1 cellular context compared by ENCODE assay signal in the genomic region with DNA sequence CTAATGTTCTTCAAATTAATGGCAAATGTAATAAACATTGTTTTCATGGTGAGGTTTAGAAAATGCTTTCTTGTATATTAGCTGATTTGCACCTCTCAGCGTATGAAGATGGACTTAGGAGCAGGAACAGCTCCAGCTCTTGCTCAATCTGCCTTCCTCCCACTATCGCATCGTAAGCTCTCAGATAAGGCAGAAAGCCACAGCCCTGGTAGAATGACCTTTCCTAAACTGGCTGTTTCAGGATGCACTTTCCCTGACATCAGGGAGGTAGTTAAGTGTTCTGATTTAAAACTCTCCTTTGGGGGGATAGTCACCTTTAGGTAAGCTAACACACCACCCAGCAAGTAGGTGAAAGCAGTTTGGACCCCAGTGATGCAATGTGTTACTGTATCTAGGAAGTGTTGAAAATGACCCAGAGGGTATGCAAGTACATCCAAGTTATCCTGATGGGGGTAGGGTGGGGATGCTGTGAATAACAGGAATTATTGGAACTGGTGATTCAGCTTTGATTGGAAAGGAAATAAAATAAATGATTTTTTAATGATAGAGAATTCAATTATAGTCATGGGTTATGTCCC.
A peak's percentile ranks its signal among the peaks of the same experiment; 100 is the strongest.
TF ChIP-seq lines count a peak whose summit lies in the region.

No MANE protein-coding gene starts in this region.

TF ChIP-seq in K562, 482 proteins besides CTCF, POLR2A, EP300 and RAD21 (continued from another document):
- TF ChIP-seq, protein P1, sequence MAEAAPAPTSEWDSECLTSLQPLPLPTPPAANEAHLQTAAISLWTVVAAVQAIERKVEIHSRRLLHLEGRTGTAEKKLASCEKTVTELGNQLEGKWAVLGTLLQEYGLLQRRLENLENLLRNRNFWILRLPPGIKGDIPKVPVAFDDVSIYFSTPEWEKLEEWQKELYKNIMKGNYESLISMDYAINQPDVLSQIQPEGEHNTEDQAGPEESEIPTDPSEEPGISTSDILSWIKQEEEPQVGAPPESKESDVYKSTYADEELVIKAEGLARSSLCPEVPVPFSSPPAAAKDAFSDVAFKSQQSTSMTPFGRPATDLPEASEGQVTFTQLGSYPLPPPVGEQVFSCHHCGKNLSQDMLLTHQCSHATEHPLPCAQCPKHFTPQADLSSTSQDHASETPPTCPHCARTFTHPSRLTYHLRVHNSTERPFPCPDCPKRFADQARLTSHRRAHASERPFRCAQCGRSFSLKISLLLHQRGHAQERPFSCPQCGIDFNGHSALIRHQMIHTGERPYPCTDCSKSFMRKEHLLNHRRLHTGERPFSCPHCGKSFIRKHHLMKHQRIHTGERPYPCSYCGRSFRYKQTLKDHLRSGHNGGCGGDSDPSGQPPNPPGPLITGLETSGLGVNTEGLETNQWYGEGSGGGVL (CRISPR knock-in tag; IDR thresholded peaks at IDR 0.05), result no peak
- TF ChIP-seq TCF3 (CRISPR knock-in tag; IDR thresholded peaks at IDR 0.05) (0 out of 2 replicates have a peak, but pooled peaks have one; percentile 14), ZNF253 (CRISPR knock-in tag; conservative IDR thresholded peaks at IDR 0.05) (no peak), FOSL1 (tag; conservative IDR thresholded peaks at IDR 0.05) (no peak), TEAD4 (IDR thresholded peaks at IDR 0.05; ENCODE audit: low read length) (peak; percentile 39; the same call in 1 of the 2 replicates), TEAD4 (CRISPR knock-in tag; IDR thresholded peaks at IDR 0.05; ENCODE audit: borderline replicate concordance) (no peak), ZNF583 (CRISPR knock-in tag; IDR thresholded peaks at IDR 0.05) (no peak), CREM (IDR thresholded peaks at IDR 0.05; ENCODE audit: low read depth) (peak; percentile 49; the same call in 1 of the 2 replicates), ZFP30 (CRISPR knock-in tag; IDR thresholded peaks at IDR 0.05; ENCODE audit: borderline replicate concordance) (no peak), SMARCA4 (IDR thresholded peaks at IDR 0.05) (0 out of 2 replicates have a peak, but pooled peaks have one; percentile 25), CBFA2T3 (IDR thresholded peaks at IDR 0.05) (peak; percentile 37; the same call in 1 of the 2 replicates), CEBPG (CRISPR knock-in tag; IDR thresholded peaks at IDR 0.05) (peak; percentile 76), CEBPG (tag; conservative IDR thresholded peaks at IDR 0.05 in 1 of 2, IDR thresholded peaks at IDR 0.05 in 1 of 2) (peak; percentile 74 to 95), RCOR1 (IDR thresholded peaks at IDR 0.05; ENCODE audit: borderline replicate concordance in 1 of 2, low read depth in 2 of 2, low read length in 2 of 2) (peak in 1 of 2 experiments; percentile 95; a peak in 2 of 4 replicates), ZNF212 (CRISPR knock-in tag; IDR thresholded peaks at IDR 0.05) (no peak), CTBP1 (IDR thresholded peaks at IDR 0.05; ENCODE audit: borderline replicate concordance) (peak; percentile 68; the same call in 1 of the 2 replicates), CXXC5 (CRISPR knock-in tag; IDR thresholded peaks at IDR 0.05) (0 out of 2 replicates have a peak, but pooled peaks have one; percentile 21), ESRRA (IDR thresholded peaks at IDR 0.05; ENCODE audit: borderline replicate concordance, low read depth) (peak; percentile 56; the same call in 1 of the 2 replicates), DPF2 (IDR thresholded peaks at IDR 0.05) (peak; percentile 29; the same call in 1 of the 2 replicates), ARID1B (IDR thresholded peaks at IDR 0.05) (peak; percentile 54), KDM1A (IDR thresholded peaks at IDR 0.05) (peak; percentile 21 to 53; a peak in 2 of 4 replicates), PHTF2 (CRISPR knock-in tag; IDR thresholded peaks at IDR 0.05) (no peak), HDAC1 (IDR thresholded peaks at IDR 0.05) (0 out of 4 replicates have a peak, but pooled peaks of 1 of the 2 experiments have one; percentile 30), CEBPB (tag; IDR thresholded peaks at IDR 0.05) (peak; percentile 95), TRIM24 (IDR thresholded peaks at IDR 0.05) (peak in 1 of 2 experiments; percentile 47; a peak in 1 of 4 replicates)
- TF ChIP-seq, protein P2, sequence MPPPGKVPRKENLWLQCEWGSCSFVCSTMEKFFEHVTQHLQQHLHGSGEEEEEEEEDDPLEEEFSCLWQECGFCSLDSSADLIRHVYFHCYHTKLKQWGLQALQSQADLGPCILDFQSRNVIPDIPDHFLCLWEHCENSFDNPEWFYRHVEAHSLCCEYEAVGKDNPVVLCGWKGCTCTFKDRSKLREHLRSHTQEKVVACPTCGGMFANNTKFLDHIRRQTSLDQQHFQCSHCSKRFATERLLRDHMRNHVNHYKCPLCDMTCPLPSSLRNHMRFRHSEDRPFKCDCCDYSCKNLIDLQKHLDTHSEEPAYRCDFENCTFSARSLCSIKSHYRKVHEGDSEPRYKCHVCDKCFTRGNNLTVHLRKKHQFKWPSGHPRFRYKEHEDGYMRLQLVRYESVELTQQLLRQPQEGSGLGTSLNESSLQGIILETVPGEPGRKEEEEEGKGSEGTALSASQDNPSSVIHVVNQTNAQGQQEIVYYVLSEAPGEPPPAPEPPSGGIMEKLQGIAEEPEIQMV (tag; conservative IDR thresholded peaks at IDR 0.05; ENCODE audit: low read depth), result no peak
- TF ChIP-seq, protein P3, sequence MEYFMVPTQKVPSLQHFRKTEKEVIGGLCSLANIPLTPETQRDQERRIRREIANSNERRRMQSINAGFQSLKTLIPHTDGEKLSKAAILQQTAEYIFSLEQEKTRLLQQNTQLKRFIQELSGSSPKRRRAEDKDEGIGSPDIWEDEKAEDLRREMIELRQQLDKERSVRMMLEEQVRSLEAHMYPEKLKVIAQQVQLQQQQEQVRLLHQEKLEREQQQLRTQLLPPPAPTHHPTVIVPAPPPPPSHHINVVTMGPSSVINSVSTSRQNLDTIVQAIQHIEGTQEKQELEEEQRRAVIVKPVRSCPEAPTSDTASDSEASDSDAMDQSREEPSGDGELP (CRISPR knock-in tag; IDR thresholded peaks at IDR 0.05; ENCODE audit: borderline replicate concordance), result no peak
- TF ChIP-seq, protein P4, sequence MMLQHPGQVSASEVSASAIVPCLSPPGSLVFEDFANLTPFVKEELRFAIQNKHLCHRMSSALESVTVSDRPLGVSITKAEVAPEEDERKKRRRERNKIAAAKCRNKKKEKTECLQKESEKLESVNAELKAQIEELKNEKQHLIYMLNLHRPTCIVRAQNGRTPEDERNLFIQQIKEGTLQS (IDR thresholded peaks at IDR 0.05), result peak; percentile 40
- TF ChIP-seq, protein P4 (CRISPR knock-in tag; conservative IDR thresholded peaks at IDR 0.05), result no peak
- TF ChIP-seq, protein P5, sequence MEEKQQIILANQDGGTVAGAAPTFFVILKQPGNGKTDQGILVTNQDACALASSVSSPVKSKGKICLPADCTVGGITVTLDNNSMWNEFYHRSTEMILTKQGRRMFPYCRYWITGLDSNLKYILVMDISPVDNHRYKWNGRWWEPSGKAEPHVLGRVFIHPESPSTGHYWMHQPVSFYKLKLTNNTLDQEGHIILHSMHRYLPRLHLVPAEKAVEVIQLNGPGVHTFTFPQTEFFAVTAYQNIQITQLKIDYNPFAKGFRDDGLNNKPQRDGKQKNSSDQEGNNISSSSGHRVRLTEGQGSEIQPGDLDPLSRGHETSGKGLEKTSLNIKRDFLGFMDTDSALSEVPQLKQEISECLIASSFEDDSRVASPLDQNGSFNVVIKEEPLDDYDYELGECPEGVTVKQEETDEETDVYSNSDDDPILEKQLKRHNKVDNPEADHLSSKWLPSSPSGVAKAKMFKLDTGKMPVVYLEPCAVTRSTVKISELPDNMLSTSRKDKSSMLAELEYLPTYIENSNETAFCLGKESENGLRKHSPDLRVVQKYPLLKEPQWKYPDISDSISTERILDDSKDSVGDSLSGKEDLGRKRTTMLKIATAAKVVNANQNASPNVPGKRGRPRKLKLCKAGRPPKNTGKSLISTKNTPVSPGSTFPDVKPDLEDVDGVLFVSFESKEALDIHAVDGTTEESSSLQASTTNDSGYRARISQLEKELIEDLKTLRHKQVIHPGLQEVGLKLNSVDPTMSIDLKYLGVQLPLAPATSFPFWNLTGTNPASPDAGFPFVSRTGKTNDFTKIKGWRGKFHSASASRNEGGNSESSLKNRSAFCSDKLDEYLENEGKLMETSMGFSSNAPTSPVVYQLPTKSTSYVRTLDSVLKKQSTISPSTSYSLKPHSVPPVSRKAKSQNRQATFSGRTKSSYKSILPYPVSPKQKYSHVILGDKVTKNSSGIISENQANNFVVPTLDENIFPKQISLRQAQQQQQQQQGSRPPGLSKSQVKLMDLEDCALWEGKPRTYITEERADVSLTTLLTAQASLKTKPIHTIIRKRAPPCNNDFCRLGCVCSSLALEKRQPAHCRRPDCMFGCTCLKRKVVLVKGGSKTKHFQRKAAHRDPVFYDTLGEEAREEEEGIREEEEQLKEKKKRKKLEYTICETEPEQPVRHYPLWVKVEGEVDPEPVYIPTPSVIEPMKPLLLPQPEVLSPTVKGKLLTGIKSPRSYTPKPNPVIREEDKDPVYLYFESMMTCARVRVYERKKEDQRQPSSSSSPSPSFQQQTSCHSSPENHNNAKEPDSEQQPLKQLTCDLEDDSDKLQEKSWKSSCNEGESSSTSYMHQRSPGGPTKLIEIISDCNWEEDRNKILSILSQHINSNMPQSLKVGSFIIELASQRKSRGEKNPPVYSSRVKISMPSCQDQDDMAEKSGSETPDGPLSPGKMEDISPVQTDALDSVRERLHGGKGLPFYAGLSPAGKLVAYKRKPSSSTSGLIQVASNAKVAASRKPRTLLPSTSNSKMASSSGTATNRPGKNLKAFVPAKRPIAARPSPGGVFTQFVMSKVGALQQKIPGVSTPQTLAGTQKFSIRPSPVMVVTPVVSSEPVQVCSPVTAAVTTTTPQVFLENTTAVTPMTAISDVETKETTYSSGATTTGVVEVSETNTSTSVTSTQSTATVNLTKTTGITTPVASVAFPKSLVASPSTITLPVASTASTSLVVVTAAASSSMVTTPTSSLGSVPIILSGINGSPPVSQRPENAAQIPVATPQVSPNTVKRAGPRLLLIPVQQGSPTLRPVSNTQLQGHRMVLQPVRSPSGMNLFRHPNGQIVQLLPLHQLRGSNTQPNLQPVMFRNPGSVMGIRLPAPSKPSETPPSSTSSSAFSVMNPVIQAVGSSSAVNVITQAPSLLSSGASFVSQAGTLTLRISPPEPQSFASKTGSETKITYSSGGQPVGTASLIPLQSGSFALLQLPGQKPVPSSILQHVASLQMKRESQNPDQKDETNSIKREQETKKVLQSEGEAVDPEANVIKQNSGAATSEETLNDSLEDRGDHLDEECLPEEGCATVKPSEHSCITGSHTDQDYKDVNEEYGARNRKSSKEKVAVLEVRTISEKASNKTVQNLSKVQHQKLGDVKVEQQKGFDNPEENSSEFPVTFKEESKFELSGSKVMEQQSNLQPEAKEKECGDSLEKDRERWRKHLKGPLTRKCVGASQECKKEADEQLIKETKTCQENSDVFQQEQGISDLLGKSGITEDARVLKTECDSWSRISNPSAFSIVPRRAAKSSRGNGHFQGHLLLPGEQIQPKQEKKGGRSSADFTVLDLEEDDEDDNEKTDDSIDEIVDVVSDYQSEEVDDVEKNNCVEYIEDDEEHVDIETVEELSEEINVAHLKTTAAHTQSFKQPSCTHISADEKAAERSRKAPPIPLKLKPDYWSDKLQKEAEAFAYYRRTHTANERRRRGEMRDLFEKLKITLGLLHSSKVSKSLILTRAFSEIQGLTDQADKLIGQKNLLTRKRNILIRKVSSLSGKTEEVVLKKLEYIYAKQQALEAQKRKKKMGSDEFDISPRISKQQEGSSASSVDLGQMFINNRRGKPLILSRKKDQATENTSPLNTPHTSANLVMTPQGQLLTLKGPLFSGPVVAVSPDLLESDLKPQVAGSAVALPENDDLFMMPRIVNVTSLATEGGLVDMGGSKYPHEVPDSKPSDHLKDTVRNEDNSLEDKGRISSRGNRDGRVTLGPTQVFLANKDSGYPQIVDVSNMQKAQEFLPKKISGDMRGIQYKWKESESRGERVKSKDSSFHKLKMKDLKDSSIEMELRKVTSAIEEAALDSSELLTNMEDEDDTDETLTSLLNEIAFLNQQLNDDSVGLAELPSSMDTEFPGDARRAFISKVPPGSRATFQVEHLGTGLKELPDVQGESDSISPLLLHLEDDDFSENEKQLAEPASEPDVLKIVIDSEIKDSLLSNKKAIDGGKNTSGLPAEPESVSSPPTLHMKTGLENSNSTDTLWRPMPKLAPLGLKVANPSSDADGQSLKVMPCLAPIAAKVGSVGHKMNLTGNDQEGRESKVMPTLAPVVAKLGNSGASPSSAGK (IDR thresholded peaks at IDR 0.05), result no peak
